1 cellular context compared by ENCODE assay signal in genomic region chr14:73884438-73885190, GRCh38.
A peak's percentile ranks its signal among the peaks of the same experiment; 100 is the strongest.
TF ChIP-seq lines count a peak whose summit lies in the region.

No MANE protein-coding gene starts in this region.

TF ChIP-seq in K562, 482 proteins besides CTCF, POLR2A, EP300 and RAD21:
- TF ChIP-seq ADNP (tag; IDR thresholded peaks at IDR 0.05) = peak; percentile 13; the same call in 1 of the 2 replicates
- no peak for TF ChIP-seq ZSCAN32 (CRISPR knock-in tag; IDR thresholded peaks at IDR 0.05)
- no peak for TF ChIP-seq XRCC5 (IDR thresholded peaks at IDR 0.05; ENCODE audit: low read depth, low read length)
- TF ChIP-seq ZBED1 (IDR thresholded peaks at IDR 0.05) = no peak
- TF ChIP-seq REST (CRISPR knock-in tag; IDR thresholded peaks at IDR 0.05; ENCODE audit: low read depth) = no peak
- TF ChIP-seq SIX5 (IDR thresholded peaks at IDR 0.05; ENCODE audit: borderline replicate concordance in 1 of 2, insufficient read depth in 1 of 2, low read depth in 1 of 2, low read length in 2 of 2) = no peak
- no peak for TF ChIP-seq ZNF431 (CRISPR knock-in tag; IDR thresholded peaks at IDR 0.05)
- TF ChIP-seq, protein P1, sequence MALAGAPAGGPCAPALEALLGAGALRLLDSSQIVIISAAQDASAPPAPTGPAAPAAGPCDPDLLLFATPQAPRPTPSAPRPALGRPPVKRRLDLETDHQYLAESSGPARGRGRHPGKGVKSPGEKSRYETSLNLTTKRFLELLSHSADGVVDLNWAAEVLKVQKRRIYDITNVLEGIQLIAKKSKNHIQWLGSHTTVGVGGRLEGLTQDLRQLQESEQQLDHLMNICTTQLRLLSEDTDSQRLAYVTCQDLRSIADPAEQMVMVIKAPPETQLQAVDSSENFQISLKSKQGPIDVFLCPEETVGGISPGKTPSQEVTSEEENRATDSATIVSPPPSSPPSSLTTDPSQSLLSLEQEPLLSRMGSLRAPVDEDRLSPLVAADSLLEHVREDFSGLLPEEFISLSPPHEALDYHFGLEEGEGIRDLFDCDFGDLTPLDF (CRISPR knock-in tag; IDR thresholded peaks at IDR 0.05) = no peak
- TF ChIP-seq MAZ (CRISPR knock-in tag; conservative IDR thresholded peaks at IDR 0.05 in 1 of 2, IDR thresholded peaks at IDR 0.05 in 1 of 2) = no peak
- no peak for TF ChIP-seq NRF1 (conservative IDR thresholded peaks at IDR 0.05 in 1 of 2, IDR thresholded peaks at IDR 0.05 in 1 of 2)
- TF ChIP-seq NR0B1 (IDR thresholded peaks at IDR 0.05; ENCODE audit: partially characterized antibody) = no peak
- TF ChIP-seq, protein P2, sequence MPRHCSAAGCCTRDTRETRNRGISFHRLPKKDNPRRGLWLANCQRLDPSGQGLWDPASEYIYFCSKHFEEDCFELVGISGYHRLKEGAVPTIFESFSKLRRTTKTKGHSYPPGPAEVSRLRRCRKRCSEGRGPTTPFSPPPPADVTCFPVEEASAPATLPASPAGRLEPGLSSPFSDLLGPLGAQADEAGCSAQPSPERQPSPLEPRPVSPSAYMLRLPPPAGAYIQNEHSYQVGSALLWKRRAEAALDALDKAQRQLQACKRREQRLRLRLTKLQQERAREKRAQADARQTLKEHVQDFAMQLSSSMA (CRISPR knock-in tag; IDR thresholded peaks at IDR 0.05) = no peak
- peak; percentile 96 for TF ChIP-seq PKNOX1 (IDR thresholded peaks at IDR 0.05)
- no peak for TF ChIP-seq KAT2B (IDR thresholded peaks at IDR 0.05; ENCODE audit: low read depth, low read length)
- TF ChIP-seq MEIS2 (IDR thresholded peaks at IDR 0.05; ENCODE audit: partially characterized antibody) = peak; percentile 68
- TF ChIP-seq AFF4 (CRISPR knock-in tag; IDR thresholded peaks at IDR 0.05) = no peak
- no peak for TF ChIP-seq MTF1 (CRISPR knock-in tag; IDR thresholded peaks at IDR 0.05; ENCODE audit: borderline replicate concordance)
- no peak for TF ChIP-seq SIRT6 (IDR thresholded peaks at IDR 0.05; ENCODE audit: low read depth, low read length)
- no peak for TF ChIP-seq CSDE1 (IDR thresholded peaks at IDR 0.05)
- TF ChIP-seq, protein P3, sequence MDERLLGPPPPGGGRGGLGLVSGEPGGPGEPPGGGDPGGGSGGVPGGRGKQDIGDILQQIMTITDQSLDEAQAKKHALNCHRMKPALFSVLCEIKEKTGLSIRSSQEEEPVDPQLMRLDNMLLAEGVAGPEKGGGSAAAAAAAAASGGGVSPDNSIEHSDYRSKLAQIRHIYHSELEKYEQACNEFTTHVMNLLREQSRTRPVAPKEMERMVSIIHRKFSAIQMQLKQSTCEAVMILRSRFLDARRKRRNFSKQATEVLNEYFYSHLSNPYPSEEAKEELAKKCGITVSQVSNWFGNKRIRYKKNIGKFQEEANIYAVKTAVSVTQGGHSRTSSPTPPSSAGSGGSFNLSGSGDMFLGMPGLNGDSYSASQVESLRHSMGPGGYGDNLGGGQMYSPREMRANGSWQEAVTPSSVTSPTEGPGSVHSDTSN (CRISPR knock-in tag; IDR thresholded peaks at IDR 0.05; ENCODE audit: low read depth) = no peak
- TF ChIP-seq, protein P3 (tag; conservative IDR thresholded peaks at IDR 0.05; ENCODE audit: low read depth) = peak; percentile 66
- TF ChIP-seq PRPF4 (IDR thresholded peaks at IDR 0.05; ENCODE audit: insufficient read depth, low read depth, low read length, poor library complexity, severe bottlenecking) = no peak
- TF ChIP-seq MCM2 (IDR thresholded peaks at IDR 0.05; ENCODE audit: low read depth) = no peak
- TF ChIP-seq RFX1 (IDR thresholded peaks at IDR 0.05) = no peak
- TF ChIP-seq MTA2 (IDR thresholded peaks at IDR 0.05; ENCODE audit: low read depth) = no peak
- TF ChIP-seq CHCHD3 (CRISPR knock-in tag; IDR thresholded peaks at IDR 0.05) = no peak
- TF ChIP-seq SRSF9 (IDR thresholded peaks at IDR 0.05; ENCODE audit: borderline replicate concordance, low read depth, low read length) = no peak
- no peak for TF ChIP-seq HCFC1 (IDR thresholded peaks at IDR 0.05; ENCODE audit: low read depth, low read length)
- TF ChIP-seq ESRRA (IDR thresholded peaks at IDR 0.05; ENCODE audit: borderline replicate concordance, low read depth) = no peak
- no peak for TF ChIP-seq ZNF77 (CRISPR knock-in tag; IDR thresholded peaks at IDR 0.05)
- TF ChIP-seq POLR2B (IDR thresholded peaks at IDR 0.05; ENCODE audit: low read depth, partially characterized antibody) = no peak
- no peak for TF ChIP-seq HDAC2 (IDR thresholded peaks at IDR 0.05)
- TF ChIP-seq, protein P4, sequence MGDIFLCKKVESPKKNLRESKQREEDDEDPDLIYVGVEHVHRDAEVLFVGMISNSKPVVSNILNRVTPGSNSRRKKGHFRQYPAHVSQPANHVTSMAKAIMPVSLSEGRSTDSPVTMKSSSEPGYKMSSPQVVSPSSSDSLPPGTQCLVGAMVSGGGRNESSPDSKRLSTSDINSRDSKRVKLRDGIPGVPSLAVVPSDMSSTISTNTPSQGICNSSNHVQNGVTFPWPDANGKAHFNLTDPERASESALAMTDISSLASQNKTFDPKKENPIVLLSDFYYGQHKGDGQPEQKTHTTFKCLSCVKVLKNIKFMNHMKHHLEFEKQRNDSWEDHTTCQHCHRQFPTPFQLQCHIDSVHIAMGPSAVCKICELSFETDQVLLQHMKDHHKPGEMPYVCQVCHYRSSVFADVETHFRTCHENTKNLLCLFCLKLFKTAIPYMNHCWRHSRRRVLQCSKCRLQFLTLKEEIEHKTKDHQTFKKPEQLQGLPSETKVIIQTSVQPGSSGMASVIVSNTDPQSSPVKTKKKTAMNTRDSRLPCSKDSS (IDR thresholded peaks at IDR 0.05; ENCODE audit: low read depth, partially characterized antibody) = no peak
- no peak for TF ChIP-seq TBP (optimal IDR thresholded peaks at IDR 0.05; ENCODE audit: low read depth, low read length)
- no peak for TF ChIP-seq CHD1 (IDR thresholded peaks at IDR 0.05; ENCODE audit: low read length)
